ENCODE assay signal across 7 cellular contexts in the genomic region with DNA sequence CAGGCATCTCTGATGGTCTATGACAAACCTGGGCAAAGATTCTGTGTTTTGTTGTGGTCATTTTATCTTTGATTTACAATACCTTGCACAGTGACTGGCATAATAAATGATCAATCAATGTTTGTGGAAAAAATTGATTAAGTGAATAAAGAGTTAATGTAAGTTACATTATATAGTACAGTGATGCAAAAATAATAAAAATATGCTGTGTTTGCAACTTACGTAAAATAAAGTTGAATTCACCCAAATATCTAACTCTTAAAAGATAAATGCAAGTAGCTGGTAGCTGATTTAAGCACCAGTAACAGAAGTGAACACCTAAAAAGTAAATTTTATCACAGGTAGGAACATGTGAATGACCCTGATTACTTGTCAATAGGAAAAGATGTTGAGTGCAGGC.
"Had no signal": no experiment of that assay in that cellular context is flagged by ENCODE, and none has a peak within 500 bp of the region (broad histone marks: within the 10 kb centered on the region; RNA-seq: fewer than 3 reads in every experiment).

No MANE protein-coding gene starts in this region.

- FAIRE-seq: HTR-8/SVneo had no signal

- H3K27ac ChIP-seq: GM23248 had no signal

- H2AFZ ChIP-seq: GM23248 had no signal

- H3K9me3 ChIP-seq: HAP-1 had no signal

- H3K4me1 ChIP-seq: HAP-1 had no signal

- H3K9ac ChIP-seq: GM23248 had no signal

- H3K36me3 ChIP-seq: HAP-1 had no signal

- ATAC-seq: HCT116 had no signal

- DNase-seq: GM23248, GOT3, H7, KBM-7 had no signal

- H3K4me3 ChIP-seq: GM23248, HAP-1 had no signal
